14 cellular contexts compared by ENCODE assay signal in genomic region chr17:14310584-14310983, GRCh38. TPM values are rescaled to one million over a fixed set of nuclear protein-coding genes. Genes with fewer than 3 reads are reported as not detected.
DNase-seq lines count a peak whose midpoint lies in the region; ATAC-seq and TF ChIP-seq lines count a peak whose summit lies in the region.
"Had no signal": no experiment of that assay in that cellular context is flagged by ENCODE, and none has a peak within 500 bp of the region (broad histone marks: within the 10 kb centered on the region; RNA-seq: fewer than 3 reads in every experiment).

No MANE protein-coding gene starts in this region.

- H3K4me3 Mint-ChIP-seq in activated T-helper 17 cell treated with anti-CD3 and anti-CD28 coated beads, Interleukin-2, amount 50 U/mL, for 72 hours = peak overlapping the region; percentile 84

- no peaks in the 10 kb centered on the region for H3K36me3 ChIP-seq in heart right ventricle
- H3K36me3 ChIP-seq: ascending aorta had no signal

- peak overlapping the region in 1 of 10 donors; percentile 60 for H3K4me3 ChIP-seq in heart right ventricle
- H3K4me3 ChIP-seq: SJSA1 had no signal

- peak overlapping the region; percentile 68 for H3K27ac Mint-ChIP-seq in activated T-helper 17 cell treated with anti-CD3 and anti-CD28 coated beads, Interleukin-2, amount 50 U/mL, for 72 hours

- no peaks in the 10 kb centered on the region for H3K27me3 Mint-ChIP-seq in activated T-helper 17 cell treated with anti-CD3 and anti-CD28 coated beads, Interleukin-2, amount 50 U/mL, for 72 hours

- peak in 7 of 8 donors; percentile 25 to 64 (median 44) for ATAC-seq in heart right ventricle
- ATAC-seq in activated T-helper 17 cell treated with anti-CD3 and anti-CD28 coated beads, Interleukin-2, amount 50 U/mL, for 72 hours (replicated peaks) = no peak

- H3K4me1 ChIP-seq in heart right ventricle = peaks cover 2 to 42% (median 32%) of the 10 kb centered on the region in 9 donors
- H3K4me1 ChIP-seq: parathyroid adenoma had no signal

- peak overlapping the region in 5 of 10 donors; percentile 11 to 74 (median 31) for H3K27ac ChIP-seq in heart right ventricle
- H3K27ac ChIP-seq: ascending aorta, parathyroid adenoma, SJSA1 had no signal

- TF ChIP-seq CTCF in heart right ventricle (IDR thresholded peaks at IDR 0.05) = no peak

- H3K9me3 Mint-ChIP-seq in activated T-helper 17 cell treated with anti-CD3 and anti-CD28 coated beads, Interleukin-2, amount 50 U/mL, for 72 hours = no peaks in the 10 kb centered on the region
- H3K9me3 Mint-ChIP-seq: activated CD4-positive, alpha-beta T cell treated with anti-CD3 and anti-CD28 coated beads, Interleukin-2, amount 10 ng/mL, durations not matched to agents 7 days and 5 days had no signal

- DNase-seq in heart right ventricle (peak in 1 of 2 donors; percentile 36), cardiac septum (ENCODE audit: low spot score) (no peak), islet precursor cell (peak; percentile 59), ureter (ENCODE audit: low spot score) (peak; percentile 29), NCI-H2196 (lab: John Stamatoyannopoulos, UW; ENCODE audit: unreplicated experiment) (no peak), DMS79 treated with DMSO at 0.1 percent for 48 hours (lab: John Stamatoyannopoulos, UW) (no peak), DMS153 (lab: John Stamatoyannopoulos, UW) (no peak)
- DNase-seq: activated CD4-positive, alpha-beta T cell treated with anti-CD3 and anti-CD28 coated beads, Interleukin-2, amount 10 ng/mL, durations not matched to agents 7 days and 5 days; NCI-H524; stimulated activated CD4-positive, alpha-beta T cell treated with anti-CD3 and anti-CD28 coated beads, Interleukin-4, amount 100 ng/mL, for 4 hours had no signal

- no peaks in the 10 kb centered on the region for H3K9me3 ChIP-seq in heart right ventricle
- H3K9me3 ChIP-seq: ascending aorta, SJSA1 had no signal

- intact Hi-C loops in heart right ventricle (cut with DNase I) = no loop called here
- intact Hi-C loops in cardiac septum (cut with DNase I) = no loop called here

- peaks cover 44% of the 10 kb centered on the region for H3K36me3 Mint-ChIP-seq in activated T-helper 17 cell treated with anti-CD3 and anti-CD28 coated beads, Interleukin-2, amount 50 U/mL, for 72 hours (ENCODE audit: low read depth)

- H3K27me3 ChIP-seq in heart right ventricle = peaks cover 0 to 40% (median 34%) of the 10 kb centered on the region in 7 donors
- H3K27me3 ChIP-seq: SJSA1 had no signal

- 28 to 32% methylated on average over 7 of the region's 7 CpGs for WGBS in heart right ventricle, 2 donors

- peaks cover 33% of the 10 kb centered on the region for H3K4me1 Mint-ChIP-seq in activated T-helper 17 cell treated with anti-CD3 and anti-CD28 coated beads, Interleukin-2, amount 50 U/mL, for 72 hours

RNA-seq across cellular contexts. Expression of gene HS3ST3B1, which starts 9.7 kb away (rescaled TPM):
- 1 to 10 TPM; 1.1 to 5.9 (median 2.3) TPM for total RNA-seq in heart right ventricle
- polyA plus RNA-seq in heart right ventricle = 1 to 10 TPM in 1 of 2 donors, under 1 TPM in 1; 0.73 to 1.8 TPM
- 2.6 TPM for total RNA-seq in cardiac septum
- total RNA-seq in activated T-helper 17 cell treated with anti-CD3 and anti-CD28 coated beads, Interleukin-2, amount 50 U/mL, for 72 hours = 10 to 100 TPM; 10.7 to 14.5 TPM
- 1.8 TPM for total RNA-seq in ureter

Comparison
In these comparisons a context has a peak if more than half of its experiments do, and no peak if none do; other contexts are left out.
1. DNase-seq: peak in islet precursor cell (single experiment) and ureter (single experiment); none in cardiac septum (single experiment), NCI-H2196 (single experiment), DMS79 treated with DMSO at 0.1 percent for 48 hours (single experiment) and DMS153 (single experiment).